ENCODE assay signal across 11 cellular contexts in genomic region chr19:2533686-2534085, GRCh38. TPM values are rescaled to one million over a fixed set of nuclear protein-coding genes. Genes with fewer than 3 reads are reported as not detected.
A peak's percentile ranks its signal among the peaks of the same experiment; 100 is the strongest.
DNase-seq lines count a peak whose midpoint lies in the region; ATAC-seq, FAIRE-seq and TF ChIP-seq lines count a peak whose summit lies in the region.
"Had no signal": no experiment of that assay in that cellular context is flagged by ENCODE, and none has a peak within 500 bp of the region (broad histone marks: within the 10 kb centered on the region; RNA-seq: fewer than 3 reads in every experiment).

No MANE protein-coding gene starts in this region.

- no peaks in the 10 kb centered on the region for H3K9me3 ChIP-seq in CD8-positive, alpha-beta T cell (ENCODE audit: low read length)
- H3K9me3 ChIP-seq in GM12878 (replicated peaks; ENCODE audit: control insufficient read depth, insufficient read depth, low read length): no peaks in the 10 kb centered on the region
- H3K9me3 ChIP-seq in mesodermal cell (ENCODE audit: control insufficient read depth, low read length): peaks cover 10% of the 10 kb centered on the region
- H3K9me3 ChIP-seq: adrenal gland had no signal

- H3K27ac Mint-ChIP-seq in CD8-positive, alpha-beta T cell: no peak overlapping the region

- peak; percentile 49 for ATAC-seq in CD8-positive, alpha-beta T cell
- ATAC-seq in GM12878: peak; percentile 56; the same call in 2 of the 3 replicates
- no peak for ATAC-seq in HG02798 (IDR thresholded peaks at IDR 0.05; ENCODE audit: poor library complexity, unreplicated experiment)

- H3K9ac ChIP-seq in GM12878 (ENCODE audit: control insufficient read depth, insufficient read depth, low read length): no peak overlapping the region

- no peak for FAIRE-seq in GM12878 (lab: Jason Lieb, UNC)

- H4K20me1 ChIP-seq in GM12878 (ENCODE audit: control insufficient read depth, insufficient read depth): no peaks in the 10 kb centered on the region

- H3K9me3 Mint-ChIP-seq in CD8-positive, alpha-beta T cell: no peaks in the 10 kb centered on the region

- SMC1A ChIA-PET in GM12878 (lab: Charles Lee; ENCODE audit: uncharacterized antibody, unreplicated experiment): interaction anchor here (0.6 to 3.0 kb wide), 8 partner anchors 8 to 417 kb away, joined by 3 to 22 read pairs (median 4); partner anchors contain the start of gene GADD45B

- BruUV-seq in GM12878 (replicated peaks; lab: Mats Ljungman, UMichigan): no TSS peak

- H3K4me2 ChIP-seq in GM12878 (ENCODE audit: control insufficient read depth, insufficient read depth): no peak overlapping the region

- H3K4me3 ChIP-seq in CD8-positive, alpha-beta T cell (ENCODE audit: low read depth, low read length): no peak overlapping the region
- H3K4me3 ChIP-seq in GM12878 (no peak overlapping the region), mesodermal cell (ENCODE audit: extremely low read depth, insufficient read depth, low read length, poor library complexity, severe bottlenecking) (no peak overlapping the region)
- H3K4me3 ChIP-seq: adrenal gland had no signal

- in situ Hi-C loops in GM12878 (cut with MboI) (no loop called here), G401 (cut with HindIII; ENCODE audit: low sequenced_read_pairs) (no loop called here)

- DNase-seq in CD8-positive, alpha-beta T cell: no peak
- DNase-seq in HuH-7.5 (ENCODE audit: low spot score) (peak; percentile 18), GM12878 (ENCODE audit: low read depth, low spot score) (no peak), SIG-M5 treated with dmso at 0.1 percent for 504 hours (lab: John Stamatoyannopoulos, UW; ENCODE audit: unreplicated experiment) (no peak), G401 (ENCODE audit: low spot score) (no peak), OCI-M2 (lab: John Stamatoyannopoulos, UW; ENCODE audit: unreplicated experiment) (no peak)
- DNase-seq: adrenal gland; NCI-H526 treated with DMSO at 0.1 percent for 48 hours; stimulated activated CD4-positive, alpha-beta T cell treated with anti-CD3 and anti-CD28 coated beads, Interleukin-12 subunit alpha, Interleukin-12 subunit beta, amount 100 ng/mL, for 4 hours had no signal

- H3K27ac ChIP-seq in CD8-positive, alpha-beta T cell (ENCODE audit: low read depth, low read length): no peak overlapping the region
- no peak overlapping the region for H3K27ac ChIP-seq in GM12878 (ENCODE audit: control insufficient read depth, insufficient read depth)
- peak overlapping the region; percentile 55 for H3K27ac ChIP-seq in mesodermal cell (ENCODE audit: low read depth, low read length, severe bottlenecking)

- no peaks in the 10 kb centered on the region for H3K36me3 ChIP-seq in CD8-positive, alpha-beta T cell (ENCODE audit: insufficient read depth, low read length)
- H3K36me3 ChIP-seq in GM12878 (ENCODE audit: control insufficient read depth in 2 of 2, insufficient read depth in 2 of 2, low read length in 1 of 2): no peaks in the 10 kb centered on the region
- H3K36me3 ChIP-seq in mesodermal cell (ENCODE audit: control insufficient read depth, insufficient read depth, low read length): no peaks in the 10 kb centered on the region
- H3K36me3 ChIP-seq: adrenal gland had no signal

- peaks cover 19% of the 10 kb centered on the region for H3K4me1 Mint-ChIP-seq in CD8-positive, alpha-beta T cell (ENCODE audit: low read depth)

- CTCF ChIA-PET in CD8-positive, alpha-beta T cell (lab: Charles Lee): interaction anchor here (0.7 to 1.2 kb wide), 3 partner anchors 9 to 58 kb away, joined by 3 to 4 read pairs (median 4); partner anchors contain the start of gene GADD45B
- CTCF ChIA-PET in GM12878 (lab: Yijun Ruan, JAX): interaction anchor here (0.6 to 1.2 kb wide), 4 partner anchors 10 to 414 kb away, joined by 3 to 7 read pairs (median 4); no protein-coding TSS in a partner anchor

- H3K27me3 ChIP-seq in CD8-positive, alpha-beta T cell (ENCODE audit: insufficient read depth, low read length): no peaks in the 10 kb centered on the region
- H3K27me3 ChIP-seq in GM12878 (replicated peaks in 1 of 2; ENCODE audit: control insufficient read depth in 2 of 2, insufficient read depth in 2 of 2, low read length in 1 of 2): no peaks in the 10 kb centered on the region
- H3K27me3 ChIP-seq: adrenal gland had no signal

- no peak for TF ChIP-seq RAD21 in GM12878 (IDR thresholded peaks at IDR 0.05; ENCODE audit: insufficient read depth, low read depth, low read length)

- intact Hi-C loops in CD8-positive, alpha-beta T cell (cut with DNase I, micrococcal nuclease): loop anchor here in 1 of 2 experiments (5.0 kb wide), 1 partner anchor 54 kb away; no protein-coding TSS in a partner anchor
- intact Hi-C loops in GM12878 (cut with micrococcal nuclease; ENCODE audit: unreplicated experiment): no loop called here

- H3K36me3 Mint-ChIP-seq in CD8-positive, alpha-beta T cell: no peaks in the 10 kb centered on the region

- H3K4me1 ChIP-seq in CD8-positive, alpha-beta T cell (ENCODE audit: insufficient read depth, low read length): peaks cover 12% of the 10 kb centered on the region
- H3K4me1 ChIP-seq in GM12878 (ENCODE audit: control insufficient read depth, insufficient read depth, low read length) (no peaks in the 10 kb centered on the region), mesodermal cell (ENCODE audit: control insufficient read depth, insufficient read depth, low read length, poor library complexity, severe bottlenecking) (peaks cover 15% of the 10 kb centered on the region)
- H3K4me1 ChIP-seq: adrenal gland had no signal

- H3K27me3 Mint-ChIP-seq in CD8-positive, alpha-beta T cell (ENCODE audit: low read depth): no peaks in the 10 kb centered on the region

- H2AFZ ChIP-seq in GM12878 (ENCODE audit: control insufficient read depth, low read depth, low read length): no peak overlapping the region

- 17% methylated on average over 2 of the region's 2 CpGs for WGBS in GM12878 (ENCODE audit: insufficient coverage, insufficient replicate concordance, low lambda C conversion rate, missing lambda C conversion rate)
- no CpG with 5 or more reads among the region's 2 CpGs for WGBS in mesodermal cell (ENCODE audit: insufficient coverage in 2 of 2), 2 experiments

- no peaks in the 10 kb centered on the region for H3K79me2 ChIP-seq in GM12878 (ENCODE audit: control insufficient read depth, insufficient read depth, low read length)

- POLR2A ChIA-PET in CD8-positive, alpha-beta T cell (lab: Charles Lee): interaction anchor here (1.2 to 1.3 kb wide), 2 partner anchors 10 to 57 kb away, joined by 3 to 6 read pairs; partner anchors contain the start of gene GADD45B
- POLR2A ChIA-PET in GM12878 (lab: Charles Lee): interaction anchor here (0.5 to 1.6 kb wide), 4 partner anchors 10 to 28 kb away, joined by 3 to 9 read pairs (median 6); no protein-coding TSS in a partner anchor

- no peak for TF ChIP-seq EP300 in GM12878 (IDR thresholded peaks at IDR 0.05; ENCODE audit: borderline replicate concordance in 1 of 2, control insufficient read depth in 1 of 2, low read depth in 2 of 2, low read length in 2 of 2)

- RAD21 ChIA-PET in GM12878 (lab: Charles Lee; ENCODE audit: unreplicated experiment): interaction anchor here (1.0 to 2.4 kb wide), 8 partner anchors 10 to 76 kb away, joined by 3 to 16 read pairs (median 4); partner anchors contain the start of gene GADD45B

- no peak for TF ChIP-seq CTCF in CD8-positive, alpha-beta T cell (IDR thresholded peaks at IDR 0.05)
- TF ChIP-seq CTCF in GM12878 (IDR thresholded peaks at IDR 0.05 in 2 of 3, conservative IDR thresholded peaks at IDR 0.05 in 1 of 3; ENCODE audit: control insufficient read depth in 2 of 3, extremely low read depth in 1 of 3, insufficient read depth in 1 of 3, low read depth in 3 of 3, low read length in 3 of 3): no peak

- peak overlapping the region; percentile 43 for H3K4me3 Mint-ChIP-seq in CD8-positive, alpha-beta T cell

- TF ChIP-seq POLR2A in GM12878 (IDR thresholded peaks at IDR 0.05; ENCODE audit: low read depth, low read length): no peak

TF ChIP-seq in GM12878, 131 proteins besides CTCF, POLR2A, EP300 and RAD21 (continues in another document):
- TF ChIP-seq RCOR1 (conservative IDR thresholded peaks at IDR 0.05; ENCODE audit: low read depth, low read length) (no peak), IKZF2 (IDR thresholded peaks at IDR 0.05) (peak in 1 of 2 experiments; percentile 50; a peak in 1 of 4 replicates), ATF7 (IDR thresholded peaks at IDR 0.05; ENCODE audit: low read depth) (no peak), BCL3 (IDR thresholded peaks at IDR 0.05; ENCODE audit: borderline replicate concordance, insufficient read depth, low read depth, low read length, poor library complexity, severe bottlenecking) (no peak), MTA2 (IDR thresholded peaks at IDR 0.05; ENCODE audit: low read depth) (no peak)

RNA-seq across cellular contexts. Expression of gene GADD45B, which starts 57.8 kb away (rescaled TPM):
- total RNA-seq in CD8-positive, alpha-beta T cell: 100 to 1,000 TPM; 441 to 446 TPM
- total RNA-seq in GM12878 (2013; cell fraction: nucleolus; rRNA removed): 313 and 319 TPM in 2 replicates
- total RNA-seq in GM12878 (2014; rRNA removed) (89.5 and 97.3 TPM in 2 replicates), GM12878 (2014; rRNA removed; fragmentation: Illumina TruSeq; extraction: Trizol) (51.1 and 53.5 TPM in 2 replicates), GM12878 (2021) (101 and 104 TPM in 2 replicates)
- 59.9 TPM for polyA plus RNA-seq in GM12878 (2011; ENCODE audit: low read depth)
- polyA plus RNA-seq in GM12878 (2011; rRNA removed) (112 and 180 TPM in 2 replicates), GM12878 (2014; fragmentation: Illumina TruSeq; extraction: Trizol) (12.4 and 33.7 TPM in 2 replicates), GM12878 (2014; fragmentation: Nextera tagmentation; extraction: Ambion mirVana) (10 to 100 TPM in 1 of 2 experiments, 1 to 10 TPM in 1; 2.4 to 10.5 TPM), GM12878 (2014; rRNA removed) (150 and 165 TPM in 2 replicates), GM12878 (2016; fragmentation: Nextera tagmentation; extraction: Ambion mirVana) (100 to 1,000 TPM in 1 of 2 experiments, 10 to 100 TPM in 1; 92.7 to 106 TPM)
- polyA plus RNA-seq in GM12878 (2011; cell fraction: cytosol; rRNA removed): 262 and 293 TPM in 2 replicates
- polyA plus RNA-seq in GM12878 (2011; cell fraction: nucleus; rRNA removed): 355 and 391 TPM in 2 replicates
- 129 and 137 TPM in 2 replicates for polyA plus RNA-seq in GM12878 (2012)
- polyA minus RNA-seq in GM12878 (2011; rRNA and poly(A)+ RNA removed): 93.1 and 170 TPM in 2 replicates
- polyA minus RNA-seq in GM12878 (2011; cell fraction: cytosol; rRNA and poly(A)+ RNA removed): 64.0 and 71.2 TPM in 2 replicates
- 216 and 321 TPM in 2 replicates for polyA minus RNA-seq in GM12878 (2011; cell fraction: nucleus; rRNA and poly(A)+ RNA removed)
- 28.2 TPM for polyA plus RNA-seq in mesodermal cell (2013, experiment 1 of 2)
- polyA plus RNA-seq in mesodermal cell (2013, experiment 2 of 2): 27.5 TPM
- 39.5 and 44.2 TPM in 2 replicates for total RNA-seq in G401 (2014; rRNA removed; shearing (Covaris generic))
